ENCODE assay signal across 20 cellular contexts in the genomic region with DNA sequence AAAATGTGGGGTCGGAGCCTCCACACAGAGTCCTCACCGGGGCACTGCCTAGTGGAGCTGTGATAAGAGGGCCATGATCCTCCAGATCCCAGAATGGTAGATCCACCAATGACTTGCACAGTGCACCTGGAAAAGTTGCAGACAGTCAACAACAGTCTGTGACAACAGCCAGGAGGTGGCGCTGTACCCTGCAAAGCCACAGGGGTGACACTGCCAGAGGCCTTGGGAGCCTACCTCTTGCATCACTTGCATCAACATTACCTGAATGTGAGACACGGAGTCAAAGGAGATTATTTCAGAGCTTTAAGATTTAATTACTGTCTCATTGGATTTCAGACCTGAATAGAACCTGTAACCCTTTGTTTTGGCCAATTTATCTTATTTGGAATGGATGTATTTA.
DNase-seq lines count a peak whose midpoint lies in the region; ATAC-seq and TF ChIP-seq lines count a peak whose summit lies in the region.
"Had no signal": no experiment of that assay in that cellular context is flagged by ENCODE, and none has a peak within 500 bp of the region (broad histone marks: within the 10 kb centered on the region; RNA-seq: fewer than 3 reads in every experiment).

No MANE protein-coding gene starts in this region.

- no peaks in the 10 kb centered on the region for H3K27me3 ChIP-seq in A673 (replicated peaks; ENCODE audit: insufficient read depth, low read depth, low read length, poor library complexity)
- H3K27me3 ChIP-seq in OCI-LY3 (ENCODE audit: low read depth, low read length) = no peaks in the 10 kb centered on the region
- H3K27me3 ChIP-seq in foreskin keratinocyte = no peaks in the 10 kb centered on the region
- no peaks in the 10 kb centered on the region for H3K27me3 ChIP-seq in dorsolateral prefrontal cortex
- H3K27me3 ChIP-seq: heart left ventricle, suprapubic skin had no signal

- ATAC-seq in foreskin keratinocyte = peak; percentile 41
- ATAC-seq: activated T-cell treated with anti-CD3 and anti-CD28 coated beads, Interleukin-2, amount 50 U/mL, for 4 hours; heart left ventricle had no signal

- no peaks in the 10 kb centered on the region for H3K79me2 ChIP-seq in OCI-LY3 (ENCODE audit: low read length)

- no peaks in the 10 kb centered on the region for H4K20me1 ChIP-seq in OCI-LY3 (ENCODE audit: insufficient read depth, low read length)

- intact Hi-C loops in A673 (cut with micrococcal nuclease; ENCODE audit: unreplicated experiment) = no loop called here
- intact Hi-C loops in dorsolateral prefrontal cortex (cut with DNase I) = no loop called here

- H3K4me1 ChIP-seq in A673 (ENCODE audit: insufficient read depth, low read length, poor library complexity, severe bottlenecking) (no peaks in the 10 kb centered on the region), OCI-LY3 (ENCODE audit: low read length) (no peaks in the 10 kb centered on the region), foreskin keratinocyte (no peaks in the 10 kb centered on the region)
- H3K4me1 ChIP-seq: heart left ventricle, prostate gland, suprapubic skin had no signal

- H3K9me3 ChIP-seq in A673 (ENCODE audit: low read depth, low read length, poor library complexity, severe bottlenecking) (peaks cover 6% of the 10 kb centered on the region), OCI-LY3 (ENCODE audit: insufficient read depth, low read length) (no peaks in the 10 kb centered on the region)
- H3K9me3 ChIP-seq: prostate gland, suprapubic skin had no signal

- H2AFZ ChIP-seq in OCI-LY3 (ENCODE audit: low read depth, low read length) = no peak overlapping the region

- BruUV-seq in A673 (replicated peaks; lab: Mats Ljungman, UMichigan) = no TSS peak

- DNase-seq in A673 (ENCODE audit: low spot score) (no peak), ELF-1 (ENCODE audit: low read depth, low spot score) (peak; percentile 29), foreskin keratinocyte (no peak), substantia nigra (lab: John Stamatoyannopoulos, UW) (no peak), dorsolateral prefrontal cortex (no peak), NCI-H1105 (lab: John Stamatoyannopoulos, UW) (no peak)
- no peak for DNase-seq in stimulated activated CD4-positive, alpha-beta T cell treated with anti-CD3 and anti-CD28 coated beads, Interleukin-4, amount 100 ng/mL, for 24 hours
- DNase-seq: activated CD4-positive, alpha-beta memory T cell treated with anti-CD3 and anti-CD28 coated beads, Interleukin-2, amount 10 ng/mL, durations not matched to agents 7 days and 5 days; activated T-cell treated with anti-CD3 and anti-CD28 coated beads, Interleukin-2, amount 50 U/mL, for 4 hours; GF-D8; GOT3; heart left ventricle; Kasumi-1; NCI-H187; NCI-H510A treated with DMSO at 0.1 percent for 48 hours had no signal

- no peaks in the 10 kb centered on the region for H3K36me3 ChIP-seq in A673 (ENCODE audit: insufficient read depth, low read length, poor library complexity, severe bottlenecking)
- no peaks in the 10 kb centered on the region for H3K36me3 ChIP-seq in OCI-LY3 (replicated peaks; ENCODE audit: low read depth, low read length)
- H3K36me3 ChIP-seq: heart left ventricle, prostate gland, suprapubic skin had no signal

- H3K4me2 ChIP-seq in OCI-LY3 (ENCODE audit: low read length) = no peak overlapping the region

- no peak overlapping the region for H3K9ac ChIP-seq in OCI-LY3 (ENCODE audit: low read length)

- TF ChIP-seq CTCF in A673 (conservative IDR thresholded peaks at IDR 0.05; ENCODE audit: low read depth, low read length) (0 out of 2 replicates have a peak, but pooled peaks have one; percentile 23), OCI-LY3 (IDR thresholded peaks at IDR 0.05; ENCODE audit: low read depth, low read length) (peak; percentile 13; the same call in 1 of the 2 replicates), foreskin keratinocyte (conservative IDR thresholded peaks at IDR 0.05) (peak; percentile 45), dorsolateral prefrontal cortex (IDR thresholded peaks at IDR 0.05 in 54 of 56, conservative IDR thresholded peaks at IDR 0.05 in 2 of 56; ENCODE audit: low read depth in 1 of 56, partially characterized antibody in 56 of 56) (peak in 1 of 56 donors; percentile 11)

- H3K27ac ChIP-seq in A673 (ENCODE audit: low read depth, low read length, poor library complexity, severe bottlenecking) = no peak overlapping the region
- H3K27ac ChIP-seq in OCI-LY3 (ENCODE audit: low read length) = no peak overlapping the region
- H3K27ac ChIP-seq in foreskin keratinocyte = no peak overlapping the region
- H3K27ac ChIP-seq in substantia nigra (ENCODE audit: low read depth, low read length, poor library complexity, severe bottlenecking) = no peak overlapping the region
- no peak overlapping the region for H3K27ac ChIP-seq in dorsolateral prefrontal cortex
- H3K27ac ChIP-seq: heart left ventricle, prostate gland, skin epidermis, suprapubic skin, VCaP had no signal

- no peak overlapping the region for H3K4me3 ChIP-seq in A673 (ENCODE audit: low read depth, low read length, poor library complexity, severe bottlenecking)
- H3K4me3 ChIP-seq in OCI-LY3 (ENCODE audit: low read length) = no peak overlapping the region
- H3K4me3 ChIP-seq in dorsolateral prefrontal cortex = no peak overlapping the region
- H3K4me3 ChIP-seq: heart left ventricle, prostate gland, skin epidermis, suprapubic skin had no signal

- CTCF ChIA-PET in A673 (lab: Charles Lee) = no interaction called here

- POLR2A ChIA-PET in A673 (lab: Charles Lee; ENCODE audit: low non-redundant PET) = no interaction called here
